1 cellular context compared by ENCODE assay signal in genomic region chr16:89667633-89668032, GRCh38.
TF ChIP-seq lines count a peak whose summit lies in the region.

No MANE protein-coding gene starts in this region.

TF ChIP-seq in A549, 52 proteins besides CTCF, POLR2A, EP300 and RAD21 (continued from another document):
- TF ChIP-seq REST (IDR thresholded peaks at IDR 0.05) (no peak), HEYL (CRISPR knock-in tag; IDR thresholded peaks at IDR 0.05) (no peak), ELK1 (IDR thresholded peaks at IDR 0.05; ENCODE audit: low read depth, low read length) (no peak), EHF (CRISPR knock-in tag; IDR thresholded peaks at IDR 0.05) (no peak), ZSCAN20 (CRISPR knock-in tag; IDR thresholded peaks at IDR 0.05) (no peak), USF2 (IDR thresholded peaks at IDR 0.05) (no peak), PBX3 (IDR thresholded peaks at IDR 0.05) (no peak), GATA3 (IDR thresholded peaks at IDR 0.05; ENCODE audit: borderline replicate concordance) (no peak), BHLHE40 (IDR thresholded peaks at IDR 0.05; ENCODE audit: low read depth, low read length) (no peak), KDM1A (IDR thresholded peaks at IDR 0.05; ENCODE audit: low read depth) (no peak), HOXA7 (CRISPR knock-in tag; IDR thresholded peaks at IDR 0.05) (no peak), PHF8 (IDR thresholded peaks at IDR 0.05; ENCODE audit: borderline replicate concordance, low read depth) (no peak)
